ENCODE assay signal across 19 cellular contexts in the genomic region with DNA sequence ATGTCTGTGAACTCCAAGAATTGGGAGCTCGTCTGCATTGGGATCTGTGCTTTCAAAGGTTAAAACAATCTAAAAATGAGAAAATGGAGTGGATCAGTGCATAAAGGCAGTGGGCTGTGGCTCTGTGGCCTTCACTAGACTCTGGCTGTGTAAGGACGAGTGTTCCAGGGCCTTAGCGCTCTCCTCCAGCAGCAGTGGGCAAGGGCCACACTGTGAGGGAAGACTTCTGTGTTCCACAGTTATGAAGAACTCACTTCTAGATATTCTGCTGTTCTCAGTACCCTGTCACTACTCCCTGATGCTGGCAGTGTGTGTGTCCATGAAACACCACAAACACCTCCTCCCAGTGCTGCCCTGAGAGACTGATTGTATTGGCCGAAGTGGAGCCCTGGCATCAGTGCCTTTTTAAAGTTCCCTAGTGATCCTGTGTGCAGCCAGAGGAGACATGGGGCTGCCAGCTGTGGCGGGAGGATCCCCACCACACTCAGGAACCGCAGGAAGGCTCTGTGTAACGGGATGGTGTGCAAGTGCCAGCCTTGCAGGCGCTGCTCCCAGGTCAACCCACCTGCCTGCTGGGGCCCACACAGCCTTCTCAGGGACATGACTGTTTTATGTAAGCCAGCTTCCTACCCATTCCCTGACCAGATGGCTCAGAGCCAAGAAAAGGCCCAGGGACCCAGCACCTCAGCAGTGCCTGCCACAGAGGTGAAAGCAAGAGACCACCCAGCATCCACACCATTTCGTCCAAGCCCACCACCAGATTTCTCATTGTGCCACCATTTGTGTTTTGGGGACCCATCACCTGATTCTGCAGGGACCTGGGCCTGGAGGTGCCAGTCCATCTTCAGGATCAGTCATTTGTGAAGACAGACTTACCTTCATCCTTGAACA. TPM values are rescaled to one million over a fixed set of nuclear protein-coding genes. Genes with fewer than 3 reads are reported as not detected.
DNase-seq lines count a peak whose midpoint lies in the region; FAIRE-seq and TF ChIP-seq lines count a peak whose summit lies in the region.
"Had no signal": no experiment of that assay in that cellular context is flagged by ENCODE, and none has a peak within 500 bp of the region (broad histone marks: within the 10 kb centered on the region; RNA-seq: fewer than 3 reads in every experiment).

No MANE protein-coding gene starts in this region.

- H3K27ac ChIP-seq in VCaP (peak overlapping the region; percentile 51), kidney (ENCODE audit: low read depth in 2 of 2, low read length in 2 of 2) (no peak overlapping the region), stomach (peak overlapping the region in 3 of 5 donors; percentile 40 to 66 (median 49)), trophoblast cell (ENCODE audit: low read depth, low read length) (no peak overlapping the region)
- H3K27ac ChIP-seq in effector memory CD4-positive, alpha-beta T cell (ENCODE audit: insufficient read depth, low read length, poor library complexity, severe bottlenecking), result no peak overlapping the region
- H3K27ac ChIP-seq: A549, brain microvascular endothelial cell had no signal

- H3K9me3 ChIP-seq in kidney (ENCODE audit: control insufficient read depth in 1 of 2, low read length in 2 of 2) (no peaks in the 10 kb centered on the region), stomach (no peaks in the 10 kb centered on the region), trophoblast cell (ENCODE audit: insufficient read depth, low read depth, low read length) (no peaks in the 10 kb centered on the region)
- H3K9me3 ChIP-seq in effector memory CD4-positive, alpha-beta T cell (ENCODE audit: control insufficient read depth, low read length), result no peaks in the 10 kb centered on the region
- H3K9me3 ChIP-seq: A549 had no signal

- no peaks in the 10 kb centered on the region for H3K4me1 ChIP-seq in kidney (ENCODE audit: control insufficient read depth in 1 of 2, insufficient read depth in 1 of 2, low read depth in 1 of 2, low read length in 2 of 2)
- H3K4me1 ChIP-seq in stomach, result peaks cover 0 to 42% (median 11%) of the 10 kb centered on the region in 4 donors
- H3K4me1 ChIP-seq in effector memory CD4-positive, alpha-beta T cell (ENCODE audit: control insufficient read depth, insufficient read depth, low read length, poor library complexity, severe bottlenecking), result no peaks in the 10 kb centered on the region
- H3K4me1 ChIP-seq in trophoblast cell (ENCODE audit: control insufficient read depth in 1 of 2, insufficient read depth in 2 of 2, low read length in 2 of 2), result peaks cover 0 to 2% of the 10 kb centered on the region in 2 experiments

- H3K4ac ChIP-seq in trophoblast cell (ENCODE audit: low read depth, low read length), result no peak overlapping the region

- H2BK5ac ChIP-seq in trophoblast cell (ENCODE audit: low read depth, low read length, poor library complexity), result no peak overlapping the region

- H3K14ac ChIP-seq in trophoblast cell (ENCODE audit: low read length), result no peak overlapping the region

- POLR2A ChIA-PET in GM10248 (lab: Yijun Ruan, JAX), result no interaction called here

- 73 to 85% (median 81%) methylated on average over 7 to 9 of the region's 9 CpGs for WGBS in stomach, 5 donors
- WGBS in trophoblast cell (ENCODE audit: extremely low coverage, insufficient coverage, insufficient read length), result no CpG with 5 or more reads among the region's 9 CpGs

- TF ChIP-seq POLR2A in stomach (IDR thresholded peaks at IDR 0.05), result no peak

- TF ChIP-seq CTCF in VCaP (conservative IDR thresholded peaks at IDR 0.05) (no peak), kidney (IDR thresholded peaks at IDR 0.05; ENCODE audit: borderline replicate concordance, extremely low read depth, insufficient read depth) (no peak), stomach (IDR thresholded peaks at IDR 0.05) (no peak), GM10248 (IDR thresholded peaks at IDR 0.05; ENCODE audit: control extremely low read depth, extremely low read depth, low read depth, missing control alignments) (no peak)

- no peak for TF ChIP-seq EP300 in stomach (IDR thresholded peaks at IDR 0.05)

- no peak overlapping the region for H3K4me2 ChIP-seq in trophoblast cell (ENCODE audit: low read length)
- H3K4me2 ChIP-seq: A549 had no signal

- H3K36me3 ChIP-seq in kidney (ENCODE audit: control insufficient read depth in 1 of 2, insufficient read depth in 2 of 2, low read length in 2 of 2), result no peaks in the 10 kb centered on the region
- peaks cover 0 to 14% (median 4%) of the 10 kb centered on the region in 4 donors for H3K36me3 ChIP-seq in stomach
- H3K36me3 ChIP-seq in effector memory CD4-positive, alpha-beta T cell (ENCODE audit: control insufficient read depth, insufficient read depth, low read length), result no peaks in the 10 kb centered on the region
- H3K36me3 ChIP-seq in trophoblast cell (ENCODE audit: control insufficient read depth in 1 of 2, insufficient read depth in 2 of 2, low read length in 2 of 2), result no peaks in the 10 kb centered on the region
- H3K36me3 ChIP-seq: brain microvascular endothelial cell had no signal

- H3K4me3 ChIP-seq in kidney (ENCODE audit: low read length in 2 of 2) (no peak overlapping the region), stomach (no peak overlapping the region), trophoblast cell (ENCODE audit: low read depth, low read length) (no peak overlapping the region)
- no peak overlapping the region for H3K4me3 ChIP-seq in effector memory CD4-positive, alpha-beta T cell (ENCODE audit: insufficient read depth, low read depth, low read length, poor library complexity, severe bottlenecking)
- H3K4me3 ChIP-seq: A549 had no signal

- H2BK120ac ChIP-seq in trophoblast cell (ENCODE audit: insufficient read depth, low read length, poor library complexity), result no peak overlapping the region

- no peak overlapping the region for H4K8ac ChIP-seq in trophoblast cell (ENCODE audit: low read depth, low read length)

- no peaks in the 10 kb centered on the region for H3K79me2 ChIP-seq in trophoblast cell (ENCODE audit: control insufficient read depth, insufficient read depth, low read length, poor library complexity)

- no peak overlapping the region for H4K91ac ChIP-seq in trophoblast cell (ENCODE audit: low read depth, low read length)

- no peak overlapping the region for H3K23ac ChIP-seq in trophoblast cell (ENCODE audit: low read length)

- no peak overlapping the region for H2BK12ac ChIP-seq in trophoblast cell (ENCODE audit: low read length)

- H3K9ac ChIP-seq in kidney (ENCODE audit: low read length in 2 of 2) (no peak overlapping the region), trophoblast cell (ENCODE audit: low read length) (no peak overlapping the region)

- H3K27me3 ChIP-seq in stomach (no peaks in the 10 kb centered on the region), trophoblast cell (ENCODE audit: insufficient read depth, low read length) (no peaks in the 10 kb centered on the region)
- H3K27me3 ChIP-seq in effector memory CD4-positive, alpha-beta T cell (replicated peaks; ENCODE audit: control insufficient read depth, insufficient read depth, low read length, poor library complexity, severe bottlenecking), result no peaks in the 10 kb centered on the region
- H3K27me3 ChIP-seq: brain microvascular endothelial cell had no signal

- H3K18ac ChIP-seq in trophoblast cell (ENCODE audit: low read length), result no peak overlapping the region

- H3K79me1 ChIP-seq in trophoblast cell (ENCODE audit: low read length), result no peaks in the 10 kb centered on the region

- H2AFZ ChIP-seq in trophoblast cell (ENCODE audit: insufficient read depth, low read length, poor library complexity), result no peak overlapping the region

- DNase-seq in NCI-H146 (lab: John Stamatoyannopoulos, UW) (peak; percentile 18), NCI-H146 treated with DMSO at 0.1 percent for 48 hours (lab: John Stamatoyannopoulos, UW; ENCODE audit: unreplicated experiment) (no peak), kidney (peak; percentile 65), stomach (no peak), GM10248 (ENCODE audit: extremely low spot score) (no peak), trophoblast cell (no peak)
- no peak for DNase-seq in effector memory CD4-positive, alpha-beta T cell
- DNase-seq: activated naive CD4-positive, alpha-beta T cell treated with anti-CD3 and anti-CD28 coated beads for 36 hours; brain microvascular endothelial cell; CD4-positive, CD25-positive, alpha-beta regulatory T cell; effector CD4-positive, alpha-beta T cell; small intestine; stimulated activated naive CD4-positive, alpha-beta T cell treated with Interleukin-2 at 50 U/mL for 16 hours; SW 1271 had no signal

- no peak overlapping the region for H4K12ac ChIP-seq in trophoblast cell (ENCODE audit: low read depth, low read length)

- no peak for FAIRE-seq in kidney (lab: Jason Lieb, UNC)
- FAIRE-seq: A549, GM12892, H54, HepG2, small intestine had no signal

- CTCF ChIA-PET in GM10248 (lab: Yijun Ruan, JAX), result no interaction called here

- H2AK5ac ChIP-seq in trophoblast cell (ENCODE audit: low read length), result no peak overlapping the region

- intact Hi-C loops in kidney (cut with DNase I) (no loop called here), stomach (cut with DNase I; ENCODE audit: low total_unique reads) (no loop called here)

RNA-seq across cellular contexts. Expression of gene ABTB1, which starts 40.4 kb away (rescaled TPM):
- total RNA-seq in kidney (29.2 TPM), stomach (100 to 1,000 TPM in 1 of 5 donors, 10 to 100 TPM in 4; 22.0 to 113 (median 56.6) TPM)
- polyA plus RNA-seq in kidney (ENCODE audit: insufficient read depth, low read depth, low replicate concordance) (43.2 TPM), stomach (10 to 100 TPM; 25.7 to 36.3 (median 34.4) TPM)
- 3.6 and 4.3 TPM in 2 replicates for polyA plus RNA-seq in trophoblast cell (2013)

Comparison
In these comparisons a context has a peak if more than half of its experiments do, and no peak if none do; other contexts are left out.
1. DNase-seq: peak in NCI-H146 (single experiment) and kidney (single experiment); none in NCI-H146 treated with DMSO at 0.1 percent for 48 hours (single experiment), stomach (single experiment), effector memory CD4-positive, alpha-beta T cell (0 of 3), GM10248 (single experiment) and trophoblast cell (0 of 2).
2. H3K27ac ChIP-seq: peak in VCaP (single experiment) and stomach (3 of 5); none in kidney (0 of 2), effector memory CD4-positive, alpha-beta T cell (single experiment) and trophoblast cell (single experiment).